Comparison of ENCODE assay signal across 8 cellular contexts in genomic region chr11:122159173-122159701, GRCh38. TPM values are rescaled to one million over a fixed set of nuclear protein-coding genes. Genes with fewer than 3 reads are reported as not detected.
DNase-seq lines count a peak whose midpoint lies in the region; ATAC-seq and TF ChIP-seq lines count a peak whose summit lies in the region.

No MANE protein-coding gene starts in this region.

- H3K36me3 ChIP-seq in SJSA1 = no peaks in the 10 kb centered on the region
- no peaks in the 10 kb centered on the region for H3K36me3 ChIP-seq in gastroesophageal sphincter
- no peaks in the 10 kb centered on the region for H3K36me3 ChIP-seq in psoas muscle (ENCODE audit: insufficient read depth in 1 of 2, low read depth in 1 of 2)
- no peaks in the 10 kb centered on the region for H3K36me3 ChIP-seq in body of pancreas (replicated peaks in 1 of 2; ENCODE audit: insufficient read depth in 1 of 2, low read depth in 2 of 2)

- intact Hi-C loops in psoas muscle (cut with DNase I) = no loop called here
- intact Hi-C loops in body of pancreas (cut with DNase I) = no loop called here

- no peak for TF ChIP-seq POLR2A in gastroesophageal sphincter (IDR thresholded peaks at IDR 0.05)
- no peak for TF ChIP-seq POLR2A in body of pancreas (IDR thresholded peaks at IDR 0.05)

- TF ChIP-seq EP300 in gastroesophageal sphincter (IDR thresholded peaks at IDR 0.05) = no peak

- H3K36me3 Mint-ChIP-seq in effector memory CD8-positive, alpha-beta T cell (ENCODE audit: insufficient read depth) = no peaks in the 10 kb centered on the region
- no peaks in the 10 kb centered on the region for H3K36me3 Mint-ChIP-seq in activated CD8-positive, alpha-beta memory T cell treated with anti-CD3 and anti-CD28 coated beads, Interleukin-2, amount 10 ng/mL, durations not matched to agents 7 days and 5 days

- peaks cover 51% of the 10 kb centered on the region for H3K4me1 ChIP-seq in SJSA1 (replicated peaks)
- peaks cover 18 to 69% (median 26%) of the 10 kb centered on the region in 3 donors for H3K4me1 ChIP-seq in gastroesophageal sphincter
- peaks cover 10% of the 10 kb centered on the region for H3K4me1 ChIP-seq in psoas muscle
- no peaks in the 10 kb centered on the region for H3K4me1 ChIP-seq in body of pancreas

- no peak overlapping the region for H3K27ac Mint-ChIP-seq in effector memory CD8-positive, alpha-beta T cell
- no peak overlapping the region for H3K27ac Mint-ChIP-seq in activated CD8-positive, alpha-beta memory T cell treated with anti-CD3 and anti-CD28 coated beads, Interleukin-2, amount 10 ng/mL, durations not matched to agents 7 days and 5 days

- ATAC-seq in gastroesophageal sphincter (no peak), psoas muscle (peak in 3 of 4 donors; percentile 28 to 37 (median 35)), HG02938 (IDR thresholded peaks at IDR 0.05; ENCODE audit: unreplicated experiment) (no peak), body of pancreas (no peak)
- no peak for ATAC-seq in effector memory CD8-positive, alpha-beta T cell (replicated peaks)
- ATAC-seq in activated CD8-positive, alpha-beta memory T cell treated with anti-CD3 and anti-CD28 coated beads, Interleukin-2, amount 10 ng/mL, durations not matched to agents 7 days and 5 days = no peak

- TF ChIP-seq CTCF in gastroesophageal sphincter (IDR thresholded peaks at IDR 0.05) (no peak), psoas muscle (IDR thresholded peaks at IDR 0.05) (no peak), body of pancreas (IDR thresholded peaks at IDR 0.05) (no peak)

- H3K9me3 ChIP-seq in SJSA1 (replicated peaks) (no peaks in the 10 kb centered on the region), gastroesophageal sphincter (no peaks in the 10 kb centered on the region), psoas muscle (no peaks in the 10 kb centered on the region), body of pancreas (no peaks in the 10 kb centered on the region)

- H3K27ac ChIP-seq in SJSA1 = peak overlapping the region; percentile 85
- peak overlapping the region; percentile 78 to 99 (median 88) for H3K27ac ChIP-seq in gastroesophageal sphincter
- H3K27ac ChIP-seq in psoas muscle = peak overlapping the region; percentile 57
- H3K27ac ChIP-seq in body of pancreas = no peak overlapping the region

- H3K4me3 Mint-ChIP-seq in effector memory CD8-positive, alpha-beta T cell = no peak overlapping the region
- H3K4me3 Mint-ChIP-seq in activated CD8-positive, alpha-beta memory T cell treated with anti-CD3 and anti-CD28 coated beads, Interleukin-2, amount 10 ng/mL, durations not matched to agents 7 days and 5 days = no peak overlapping the region

- H3K4me1 Mint-ChIP-seq in effector memory CD8-positive, alpha-beta T cell (ENCODE audit: low read depth in 2 of 2) = peaks cover 3 to 17% of the 10 kb centered on the region in 2 donors
- peaks cover 5% of the 10 kb centered on the region for H3K4me1 Mint-ChIP-seq in activated CD8-positive, alpha-beta memory T cell treated with anti-CD3 and anti-CD28 coated beads, Interleukin-2, amount 10 ng/mL, durations not matched to agents 7 days and 5 days

- 12 to 30% methylated on average over 5 to 10 of the region's 12 CpGs for WGBS in gastroesophageal sphincter (ENCODE audit: low coverage in 1 of 2), 2 donors
- 21 to 56% (median 22%) methylated on average over 12 of the region's 12 CpGs for WGBS in psoas muscle, 3 donors
- WGBS in body of pancreas, 2 donors = 51% methylated on average over 12 of the region's 12 CpGs

- H3K27me3 ChIP-seq in SJSA1 (replicated peaks) (no peaks in the 10 kb centered on the region), gastroesophageal sphincter (no peaks in the 10 kb centered on the region), psoas muscle (ENCODE audit: insufficient read depth in 3 of 3, low read length in 2 of 3) (no peaks in the 10 kb centered on the region), body of pancreas (no peaks in the 10 kb centered on the region)

- no peaks in the 10 kb centered on the region for H3K9me3 Mint-ChIP-seq in effector memory CD8-positive, alpha-beta T cell
- no peaks in the 10 kb centered on the region for H3K9me3 Mint-ChIP-seq in activated CD8-positive, alpha-beta memory T cell treated with anti-CD3 and anti-CD28 coated beads, Interleukin-2, amount 10 ng/mL, durations not matched to agents 7 days and 5 days (ENCODE audit: low read depth)

- CTCF ChIA-PET in activated CD8-positive, alpha-beta memory T cell treated with anti-CD3 and anti-CD28 coated beads, Interleukin-2, amount 10 ng/mL, durations not matched to agents 7 days and 5 days (lab: Charles Lee) = no interaction called here

- H3K27me3 Mint-ChIP-seq in effector memory CD8-positive, alpha-beta T cell = peaks cover 15 to 22% of the 10 kb centered on the region in 2 donors
- peaks cover 4% of the 10 kb centered on the region for H3K27me3 Mint-ChIP-seq in activated CD8-positive, alpha-beta memory T cell treated with anti-CD3 and anti-CD28 coated beads, Interleukin-2, amount 10 ng/mL, durations not matched to agents 7 days and 5 days

- H3K4me3 ChIP-seq in SJSA1 (peak overlapping the region; percentile 16), gastroesophageal sphincter (peak overlapping the region; percentile 38 to 45), psoas muscle (peak overlapping the region; percentile 50), body of pancreas (no peak overlapping the region)

- DNase-seq in DMS79 (lab: John Stamatoyannopoulos, UW) = peak; percentile 85
- peak; percentile 55 to 59 for DNase-seq in SJSA1 (ENCODE audit: low read depth in 1 of 2, low spot score in 2 of 2)
- no peak for DNase-seq in psoas muscle
- DNase-seq in effector memory CD8-positive, alpha-beta T cell = no peak
- no peak for DNase-seq in activated CD8-positive, alpha-beta memory T cell treated with anti-CD3 and anti-CD28 coated beads, Interleukin-2, amount 10 ng/mL, durations not matched to agents 7 days and 5 days
- DNase-seq in body of pancreas = no peak

RNA-seq across cellular contexts. Expression of gene BLID, which starts 43.2 kb away (rescaled TPM):
- total RNA-seq in SJSA1 (2014; rRNA removed; shearing (Covaris generic)) = 0.42 TPM in 1 of 2 replicates, not detected in the other
- 10 to 100 TPM in 1 of 4 donors, 1 to 10 TPM in 2, not detected in 1; 1.2 to 13.5 (median 5.4) TPM for total RNA-seq in gastroesophageal sphincter
- total RNA-seq in psoas muscle = under 1 TPM in 1 of 4 donors, not detected in 3; 0.45 TPM
- under 1 TPM in 1 of 3 donors, not detected in 2; 0.04 TPM for polyA plus RNA-seq in psoas muscle
- not detected for total RNA-seq in activated CD8-positive, alpha-beta memory T cell treated with anti-CD3 and anti-CD28 coated beads, Interleukin-2, amount 10 ng/mL, durations not matched to agents 7 days and 5 days
- not detected for total RNA-seq in body of pancreas

Comparison
In these comparisons a context has a peak if more than half of its experiments do, and no peak if none do; other contexts are left out.
1. DNase-seq: peak in DMS79 (single experiment) and SJSA1 (2 of 2); none in psoas muscle (0 of 2), effector memory CD8-positive, alpha-beta T cell (0 of 3), activated CD8-positive, alpha-beta memory T cell treated with anti-CD3 and anti-CD28 coated beads, Interleukin-2, amount 10 ng/mL, durations not matched to agents 7 days and 5 days (single experiment) and body of pancreas (0 of 4).
2. H3K27ac ChIP-seq: peak in SJSA1 (single experiment), gastroesophageal sphincter (4 of 4) and psoas muscle (single experiment); none in body of pancreas (0 of 4).
3. H3K4me3 ChIP-seq: peak in SJSA1 (single experiment), gastroesophageal sphincter (2 of 2) and psoas muscle (single experiment); none in body of pancreas (0 of 2).
4. ATAC-seq: peak in psoas muscle (3 of 4); none in gastroesophageal sphincter (single experiment), effector memory CD8-positive, alpha-beta T cell (single experiment), activated CD8-positive, alpha-beta memory T cell treated with anti-CD3 and anti-CD28 coated beads, Interleukin-2, amount 10 ng/mL, durations not matched to agents 7 days and 5 days (single experiment), HG02938 (single experiment) and body of pancreas (single experiment).